ENCODE assay signal across 20 cellular contexts in the genomic region with DNA sequence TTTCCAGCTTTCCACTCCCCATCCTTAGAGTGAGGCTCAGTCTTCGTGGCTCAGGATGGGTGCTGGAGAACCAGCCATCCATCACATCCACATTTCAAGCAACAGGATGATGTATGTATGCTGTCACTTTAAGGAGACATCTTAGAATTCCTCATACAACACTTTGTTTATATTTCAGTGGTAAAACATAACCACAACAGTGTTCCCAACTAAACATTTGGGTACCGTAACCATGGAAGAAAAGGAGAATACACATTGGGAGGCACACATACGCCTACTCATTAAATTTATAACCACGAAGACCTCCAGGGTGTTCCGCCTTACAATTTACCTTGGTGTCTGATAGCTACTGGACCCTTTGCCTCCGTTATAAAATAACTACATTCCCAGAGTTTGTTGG.
"Had no signal": no experiment of that assay in that cellular context is flagged by ENCODE, and none has a peak within 500 bp of the region (broad histone marks: within the 10 kb centered on the region; RNA-seq: fewer than 3 reads in every experiment).

No MANE protein-coding gene starts in this region.

- H3K27ac ChIP-seq: brain microvascular endothelial cell, hepatocyte, lower lobe of right lung, spleen, tibial artery had no signal

- H3K36me3 Mint-ChIP-seq: activated naive CD8-positive, alpha-beta T cell treated with anti-CD3 and anti-CD28 coated beads, Interleukin-2, amount 10 ng/mL, durations not matched to agents 7 days and 5 days; natural killer cell treated with Interleukin-12 subunit alpha and Interleukin-12 subunit beta and Interleukin-15 and Interleukin-18, amount 100 ng/mL, for 72 hours had no signal

- H3K4me3 Mint-ChIP-seq: activated CD4-positive, alpha-beta T cell treated with anti-CD3 and anti-CD28 coated beads, Interleukin-2, amount 10 ng/mL, durations not matched to agents 7 days and 5 days; activated CD8-positive, alpha-beta T cell treated with anti-CD3 and anti-CD28 coated beads, Interleukin-2, amount 10 ng/mL, durations not matched to agents 7 days and 5 days; activated naive CD8-positive, alpha-beta T cell treated with anti-CD3 and anti-CD28 coated beads, Interleukin-2, amount 10 ng/mL, durations not matched to agents 7 days and 5 days; activated T-cell treated with anti-CD3 and anti-CD28 coated beads, Interleukin-2, amount 50 U/mL, for 24 hours; central memory CD8-positive, alpha-beta T cell; natural killer cell treated with Interleukin-12 subunit alpha and Interleukin-12 subunit beta and Interleukin-15 and Interleukin-18, amount 100 ng/mL, for 72 hours; T-helper 1 cell treated with Interleukin-12 subunit alpha and Interleukin-12 subunit beta and Interleukin-4 antibody, amounts not matched to agents 30 μg/mL and 1 μg/mL, for 36 hours had no signal

- H3K27ac Mint-ChIP-seq: activated CD4-positive, alpha-beta T cell treated with anti-CD3 and anti-CD28 coated beads, Interleukin-2, amount 10 ng/mL, durations not matched to agents 7 days and 5 days; activated CD8-positive, alpha-beta T cell treated with anti-CD3 and anti-CD28 coated beads, Interleukin-2, amount 10 ng/mL, durations not matched to agents 7 days and 5 days; activated naive CD8-positive, alpha-beta T cell treated with anti-CD3 and anti-CD28 coated beads, Interleukin-2, amount 10 ng/mL, durations not matched to agents 7 days and 5 days; activated T-cell treated with anti-CD3 and anti-CD28 coated beads, Interleukin-2, amount 50 U/mL, for 24 hours; activated T-helper 2 cell treated with anti-CD3 and anti-CD28 coated beads, Interferon-gamma antibody, Interleukin-2, Interleukin-4, amounts not matched to agents 10 μg/mL and 5 μg/mL and 100 μg/mL, durations not matched to agents 14 hours and 24 hours and 36 hours; natural killer cell treated with Interleukin-12 subunit alpha and Interleukin-12 subunit beta and Interleukin-15 and Interleukin-18, amount 100 ng/mL, for 72 hours; T-helper 1 cell treated with Interleukin-12 subunit alpha and Interleukin-12 subunit beta and Interleukin-4 antibody, amounts not matched to agents 30 μg/mL and 1 μg/mL, for 36 hours had no signal

- DNase-seq: activated CD4-positive, alpha-beta T cell treated with anti-CD3 and anti-CD28 coated beads, Interleukin-2, amount 10 ng/mL, durations not matched to agents 7 days and 5 days; activated CD8-positive, alpha-beta T cell treated with anti-CD3 and anti-CD28 coated beads, Interleukin-2, amount 10 ng/mL, durations not matched to agents 7 days and 5 days; activated naive CD4-positive, alpha-beta T cell treated with Interleukin-2 at 50 U/mL for 16 hours; activated naive CD8-positive, alpha-beta T cell treated with anti-CD3 and anti-CD28 coated beads, Interleukin-2, amount 10 ng/mL, durations not matched to agents 7 days and 5 days; activated T-cell treated with anti-CD3 and anti-CD28 coated beads, Interleukin-2, amount 50 U/mL, for 24 hours; amygdala; brain microvascular endothelial cell; cortex of kidney; lower lobe of right lung; spleen; stimulated activated naive CD8-positive, alpha-beta T cell treated with anti-CD3 and anti-CD28 coated beads, Interleukin-15, Interleukin-2, amounts not matched to agents 100 U/mL and 50 U/mL, for 24 hours; substantia nigra; tibial artery had no signal

- H3K4me3 ChIP-seq: hepatocyte, lower lobe of right lung, spleen, tibial artery had no signal

- H3K27me3 ChIP-seq: brain microvascular endothelial cell, hepatocyte, spleen, tibial artery had no signal

- H3K9me3 ChIP-seq: lower lobe of right lung, spleen, tibial artery had no signal

- H3K4me1 Mint-ChIP-seq: activated CD4-positive, alpha-beta T cell treated with anti-CD3 and anti-CD28 coated beads, Interleukin-2, amount 10 ng/mL, durations not matched to agents 7 days and 5 days; activated naive CD8-positive, alpha-beta T cell treated with anti-CD3 and anti-CD28 coated beads, Interleukin-2, amount 10 ng/mL, durations not matched to agents 7 days and 5 days; central memory CD8-positive, alpha-beta T cell had no signal

- H3K4me1 ChIP-seq: lower lobe of right lung, tibial artery had no signal

- H3K9me3 Mint-ChIP-seq: activated CD4-positive, alpha-beta T cell treated with anti-CD3 and anti-CD28 coated beads, Interleukin-2, amount 10 ng/mL, durations not matched to agents 7 days and 5 days; activated naive CD8-positive, alpha-beta T cell treated with anti-CD3 and anti-CD28 coated beads, Interleukin-2, amount 10 ng/mL, durations not matched to agents 7 days and 5 days; activated T-cell treated with anti-CD3 and anti-CD28 coated beads, Interleukin-2, amount 50 U/mL, for 24 hours; activated T-helper 2 cell treated with anti-CD3 and anti-CD28 coated beads, Interferon-gamma antibody, Interleukin-2, Interleukin-4, amounts not matched to agents 10 μg/mL and 5 μg/mL and 100 μg/mL, durations not matched to agents 14 hours and 24 hours and 36 hours; central memory CD8-positive, alpha-beta T cell; natural killer cell treated with Interleukin-12 subunit alpha and Interleukin-12 subunit beta and Interleukin-15 and Interleukin-18, amount 100 ng/mL, for 72 hours; T-helper 1 cell treated with Interleukin-12 subunit alpha and Interleukin-12 subunit beta and Interleukin-4 antibody, amounts not matched to agents 30 μg/mL and 1 μg/mL, for 36 hours had no signal

- H3K36me3 ChIP-seq: brain microvascular endothelial cell, lower lobe of right lung, spleen, tibial artery had no signal

- H3K27me3 Mint-ChIP-seq: central memory CD8-positive, alpha-beta T cell had no signal

- ATAC-seq: activated CD4-positive, CD25-positive, alpha-beta regulatory T cell treated with anti-CD3 and anti-CD28 coated beads, Interleukin-2, amount 50 U/mL, for 24 hours; activated CD8-positive, alpha-beta T cell treated with anti-CD3 and anti-CD28 coated beads, Interleukin-2, amount 10 ng/mL, durations not matched to agents 7 days and 5 days; esophagus mucosa; lower lobe of right lung; natural killer cell treated with Interleukin-12 subunit alpha and Interleukin-12 subunit beta and Interleukin-15 and Interleukin-18, amount 100 ng/mL, for 72 hours; stimulated activated naive CD8-positive, alpha-beta T cell treated with anti-CD3 and anti-CD28 coated beads, Interleukin-15, Interleukin-2, amounts not matched to agents 100 U/mL and 50 U/mL, for 24 hours had no signal
